ENCODE assay signal across 1 cellular context in the genomic region with DNA sequence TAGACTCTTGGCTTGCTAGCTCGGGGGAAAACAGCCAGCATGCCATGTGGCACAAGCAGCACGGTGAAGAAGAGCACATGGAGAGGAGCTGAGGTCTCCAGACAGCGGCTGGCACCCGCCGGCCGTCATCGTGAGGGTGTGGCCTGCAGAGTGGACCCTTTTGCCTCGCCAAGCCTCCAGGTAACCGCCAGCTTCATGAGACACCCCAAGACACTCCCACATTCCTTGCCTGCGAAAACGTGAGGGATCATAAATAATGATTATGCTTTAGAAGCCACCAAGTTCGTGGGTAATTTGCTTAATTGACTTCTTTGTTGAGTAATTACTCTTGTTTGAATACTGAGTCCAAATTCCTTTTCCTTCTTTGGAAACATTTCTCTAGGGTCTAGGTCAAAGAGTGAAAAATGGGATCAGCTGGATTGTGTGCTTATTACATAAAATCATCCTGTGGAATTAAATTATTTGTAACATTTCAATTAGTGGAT.
TF ChIP-seq lines count a peak whose summit lies in the region.

No MANE protein-coding gene starts in this region.

TF ChIP-seq in HepG2, 621 proteins besides CTCF, POLR2A, EP300 and RAD21 (continued from another document and continues in another):
- TF ChIP-seq, protein P1, sequence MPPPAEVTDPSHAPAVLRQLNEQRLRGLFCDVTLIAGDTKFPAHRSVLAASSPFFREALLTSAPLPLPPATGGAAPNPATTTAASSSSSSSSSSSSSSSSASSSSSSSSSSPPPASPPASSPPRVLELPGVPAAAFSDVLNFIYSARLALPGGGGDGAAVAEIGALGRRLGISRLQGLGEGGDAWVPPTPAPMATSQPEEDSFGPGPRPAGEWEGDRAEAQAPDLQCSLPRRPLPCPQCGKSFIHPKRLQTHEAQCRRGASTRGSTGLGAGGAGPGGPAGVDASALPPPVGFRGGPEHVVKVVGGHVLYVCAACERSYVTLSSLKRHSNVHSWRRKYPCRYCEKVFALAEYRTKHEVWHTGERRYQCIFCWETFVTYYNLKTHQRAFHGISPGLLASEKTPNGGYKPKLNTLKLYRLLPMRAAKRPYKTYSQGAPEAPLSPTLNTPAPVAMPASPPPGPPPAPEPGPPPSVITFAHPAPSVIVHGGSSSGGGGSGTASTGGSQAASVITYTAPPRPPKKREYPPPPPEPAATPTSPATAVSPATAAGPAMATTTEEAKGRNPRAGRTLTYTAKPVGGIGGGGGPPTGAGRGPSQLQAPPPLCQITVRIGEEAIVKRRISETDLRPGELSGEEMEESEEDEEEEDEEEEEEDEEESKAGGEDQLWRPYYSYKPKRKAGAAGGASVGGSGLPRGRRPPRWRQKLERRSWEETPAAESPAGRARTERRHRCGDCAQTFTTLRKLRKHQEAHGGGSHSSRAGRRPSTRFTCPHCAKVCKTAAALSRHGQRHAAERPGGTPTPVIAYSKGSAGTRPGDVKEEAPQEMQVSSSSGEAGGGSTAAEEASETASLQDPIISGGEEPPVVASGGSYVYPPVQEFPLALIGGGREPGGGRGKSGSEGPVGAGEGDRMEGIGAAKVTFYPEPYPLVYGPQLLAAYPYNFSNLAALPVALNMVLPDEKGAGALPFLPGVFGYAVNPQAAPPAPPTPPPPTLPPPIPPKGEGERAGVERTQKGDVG (CRISPR knock-in tag; IDR thresholded peaks at IDR 0.05; ENCODE audit: borderline replicate concordance) = peak; percentile 97; the same call in 1 of the 2 replicates
- TF ChIP-seq ZZZ3 (CRISPR knock-in tag; IDR thresholded peaks at IDR 0.05; ENCODE audit: borderline replicate concordance) = 0 out of 2 replicates have a peak, but pooled peaks have one; percentile 45
- TF ChIP-seq SNAPC4 (CRISPR knock-in tag; IDR thresholded peaks at IDR 0.05) = no peak
- TF ChIP-seq SALL2 (CRISPR knock-in tag; IDR thresholded peaks at IDR 0.05) = no peak
- TF ChIP-seq ZMYM4 (CRISPR knock-in tag; IDR thresholded peaks at IDR 0.05) = peak; percentile 59; the same call in 1 of the 2 replicates
- no peak for TF ChIP-seq ZNF33A (CRISPR knock-in tag; IDR thresholded peaks at IDR 0.05; ENCODE audit: borderline replicate concordance)
- no peak for TF ChIP-seq ZNF598 (CRISPR knock-in tag; IDR thresholded peaks at IDR 0.05; ENCODE audit: borderline replicate concordance)
- no peak for TF ChIP-seq ZNF431 (CRISPR knock-in tag; IDR thresholded peaks at IDR 0.05; ENCODE audit: borderline replicate concordance, low read depth)
- TF ChIP-seq HOXA3 (CRISPR knock-in tag; IDR thresholded peaks at IDR 0.05) = no peak; the same call in 1 of the 2 replicates
- 0 out of 2 replicates have a peak, but pooled peaks have one; percentile 30 for TF ChIP-seq ZNF878 (CRISPR knock-in tag; IDR thresholded peaks at IDR 0.05)
- TF ChIP-seq ZNF326 (CRISPR knock-in tag; IDR thresholded peaks at IDR 0.05; ENCODE audit: borderline replicate concordance) = no peak
- TF ChIP-seq SRY (CRISPR knock-in tag; IDR thresholded peaks at IDR 0.05) = no peak
- TF ChIP-seq PHF20 (CRISPR knock-in tag; IDR thresholded peaks at IDR 0.05) = no peak
- TF ChIP-seq ZNF777 (CRISPR knock-in tag; IDR thresholded peaks at IDR 0.05) = no peak
- peak; percentile 40; the same call in 1 of the 2 replicates for TF ChIP-seq RARA (CRISPR knock-in tag; IDR thresholded peaks at IDR 0.05)
- TF ChIP-seq SP4 (CRISPR knock-in tag; IDR thresholded peaks at IDR 0.05) = no peak
- TF ChIP-seq CCDC6 (CRISPR knock-in tag; IDR thresholded peaks at IDR 0.05) = no peak
- peak; percentile 97 for TF ChIP-seq ZBTB38 (CRISPR knock-in tag; IDR thresholded peaks at IDR 0.05)
- peak; percentile 70 for TF ChIP-seq HNF4A (CRISPR knock-in tag; IDR thresholded peaks at IDR 0.05)
- TF ChIP-seq, protein P2, sequence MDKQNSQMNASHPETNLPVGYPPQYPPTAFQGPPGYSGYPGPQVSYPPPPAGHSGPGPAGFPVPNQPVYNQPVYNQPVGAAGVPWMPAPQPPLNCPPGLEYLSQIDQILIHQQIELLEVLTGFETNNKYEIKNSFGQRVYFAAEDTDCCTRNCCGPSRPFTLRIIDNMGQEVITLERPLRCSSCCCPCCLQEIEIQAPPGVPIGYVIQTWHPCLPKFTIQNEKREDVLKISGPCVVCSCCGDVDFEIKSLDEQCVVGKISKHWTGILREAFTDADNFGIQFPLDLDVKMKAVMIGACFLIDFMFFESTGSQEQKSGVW (CRISPR knock-in tag; IDR thresholded peaks at IDR 0.05; ENCODE audit: borderline replicate concordance) = no peak
- 0 out of 2 replicates have a peak, but pooled peaks have one; percentile 68 for TF ChIP-seq PAX8 (CRISPR knock-in tag; IDR thresholded peaks at IDR 0.05; ENCODE audit: borderline replicate concordance)
- TF ChIP-seq ZNF563 (CRISPR knock-in tag; IDR thresholded peaks at IDR 0.05) = no peak; the same call in 1 of the 2 replicates
- TF ChIP-seq MYNN (CRISPR knock-in tag; IDR thresholded peaks at IDR 0.05; ENCODE audit: low read depth) = no peak
- TF ChIP-seq, protein P3, sequence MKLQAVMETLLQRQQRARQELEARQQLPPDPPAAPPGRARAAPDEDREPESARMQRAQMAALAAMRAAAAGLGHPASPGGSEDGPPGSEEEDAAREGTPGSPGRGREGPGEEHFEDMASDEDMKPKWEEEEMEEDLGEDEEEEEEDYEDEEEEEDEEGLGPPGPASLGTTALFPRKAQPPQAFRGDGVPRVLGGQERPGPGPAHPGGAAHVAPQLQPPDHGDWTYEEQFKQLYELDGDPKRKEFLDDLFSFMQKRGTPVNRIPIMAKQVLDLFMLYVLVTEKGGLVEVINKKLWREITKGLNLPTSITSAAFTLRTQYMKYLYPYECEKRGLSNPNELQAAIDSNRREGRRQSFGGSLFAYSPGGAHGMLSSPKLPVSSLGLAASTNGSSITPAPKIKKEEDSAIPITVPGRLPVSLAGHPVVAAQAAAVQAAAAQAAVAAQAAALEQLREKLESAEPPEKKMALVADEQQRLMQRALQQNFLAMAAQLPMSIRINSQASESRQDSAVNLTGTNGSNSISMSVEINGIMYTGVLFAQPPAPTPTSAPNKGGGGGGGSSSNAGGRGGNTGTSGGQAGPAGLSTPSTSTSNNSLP (IDR thresholded peaks at IDR 0.05; ENCODE audit: low read depth, low read length) = peak; percentile 70
- 0 out of 2 replicates have a peak, but pooled peaks have one; percentile 34 for TF ChIP-seq ARNTL (CRISPR knock-in tag; IDR thresholded peaks at IDR 0.05)
- no peak for TF ChIP-seq ZBTB7A (CRISPR knock-in tag; IDR thresholded peaks at IDR 0.05)
- TF ChIP-seq, protein P4, sequence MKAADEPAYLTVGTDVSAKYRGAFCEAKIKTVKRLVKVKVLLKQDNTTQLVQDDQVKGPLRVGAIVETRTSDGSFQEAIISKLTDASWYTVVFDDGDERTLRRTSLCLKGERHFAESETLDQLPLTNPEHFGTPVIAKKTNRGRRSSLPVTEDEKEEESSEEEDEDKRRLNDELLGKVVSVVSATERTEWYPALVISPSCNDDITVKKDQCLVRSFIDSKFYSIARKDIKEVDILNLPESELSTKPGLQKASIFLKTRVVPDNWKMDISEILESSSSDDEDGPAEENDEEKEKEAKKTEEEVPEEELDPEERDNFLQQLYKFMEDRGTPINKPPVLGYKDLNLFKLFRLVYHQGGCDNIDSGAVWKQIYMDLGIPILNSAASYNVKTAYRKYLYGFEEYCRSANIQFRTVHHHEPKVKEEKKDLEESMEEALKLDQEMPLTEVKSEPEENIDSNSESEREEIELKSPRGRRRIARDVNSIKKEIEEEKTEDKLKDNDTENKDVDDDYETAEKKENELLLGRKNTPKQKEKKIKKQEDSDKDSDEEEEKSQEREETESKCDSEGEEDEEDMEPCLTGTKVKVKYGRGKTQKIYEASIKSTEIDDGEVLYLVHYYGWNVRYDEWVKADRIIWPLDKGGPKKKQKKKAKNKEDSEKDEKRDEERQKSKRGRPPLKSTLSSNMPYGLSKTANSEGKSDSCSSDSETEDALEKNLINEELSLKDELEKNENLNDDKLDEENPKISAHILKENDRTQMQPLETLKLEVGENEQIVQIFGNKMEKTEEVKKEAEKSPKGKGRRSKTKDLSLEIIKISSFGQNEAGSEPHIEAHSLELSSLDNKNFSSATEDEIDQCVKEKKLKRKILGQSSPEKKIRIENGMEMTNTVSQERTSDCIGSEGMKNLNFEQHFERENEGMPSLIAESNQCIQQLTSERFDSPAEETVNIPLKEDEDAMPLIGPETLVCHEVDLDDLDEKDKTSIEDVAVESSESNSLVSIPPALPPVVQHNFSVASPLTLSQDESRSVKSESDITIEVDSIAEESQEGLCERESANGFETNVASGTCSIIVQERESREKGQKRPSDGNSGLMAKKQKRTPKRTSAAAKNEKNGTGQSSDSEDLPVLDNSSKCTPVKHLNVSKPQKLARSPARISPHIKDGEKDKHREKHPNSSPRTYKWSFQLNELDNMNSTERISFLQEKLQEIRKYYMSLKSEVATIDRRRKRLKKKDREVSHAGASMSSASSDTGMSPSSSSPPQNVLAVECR (CRISPR knock-in tag; IDR thresholded peaks at IDR 0.05; ENCODE audit: borderline replicate concordance) = no peak
- TF ChIP-seq, protein P5, sequence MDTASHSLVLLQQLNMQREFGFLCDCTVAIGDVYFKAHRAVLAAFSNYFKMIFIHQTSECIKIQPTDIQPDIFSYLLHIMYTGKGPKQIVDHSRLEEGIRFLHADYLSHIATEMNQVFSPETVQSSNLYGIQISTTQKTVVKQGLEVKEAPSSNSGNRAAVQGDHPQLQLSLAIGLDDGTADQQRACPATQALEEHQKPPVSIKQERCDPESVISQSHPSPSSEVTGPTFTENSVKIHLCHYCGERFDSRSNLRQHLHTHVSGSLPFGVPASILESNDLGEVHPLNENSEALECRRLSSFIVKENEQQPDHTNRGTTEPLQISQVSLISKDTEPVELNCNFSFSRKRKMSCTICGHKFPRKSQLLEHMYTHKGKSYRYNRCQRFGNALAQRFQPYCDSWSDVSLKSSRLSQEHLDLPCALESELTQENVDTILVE (CRISPR knock-in tag; IDR thresholded peaks at IDR 0.05) = no peak
- TF ChIP-seq ZNF709 (CRISPR knock-in tag; IDR thresholded peaks at IDR 0.05) = peak; percentile 48; the same call in 1 of the 2 replicates
- 0 out of 2 replicates have a peak, but pooled peaks have one; percentile 52 for TF ChIP-seq HNF1B (CRISPR knock-in tag; IDR thresholded peaks at IDR 0.05)
- 0 out of 2 replicates have a peak, but pooled peaks have one; percentile 10 for TF ChIP-seq NRL (CRISPR knock-in tag; IDR thresholded peaks at IDR 0.05; ENCODE audit: borderline replicate concordance)
- TF ChIP-seq ZBTB26 (CRISPR knock-in tag; IDR thresholded peaks at IDR 0.05; ENCODE audit: borderline replicate concordance) = no peak
- no peak for TF ChIP-seq ATRX (CRISPR knock-in tag; IDR thresholded peaks at IDR 0.05; ENCODE audit: borderline replicate concordance)
- TF ChIP-seq SKI (IDR thresholded peaks at IDR 0.05; ENCODE audit: partially characterized antibody) = peak; percentile 17
- peak; percentile 64 for TF ChIP-seq POGZ (CRISPR knock-in tag; IDR thresholded peaks at IDR 0.05)
- TF ChIP-seq HNF4G (IDR thresholded peaks at IDR 0.05; ENCODE audit: borderline replicate concordance, low read depth, low read length) = peak; percentile 54; the same call in 1 of the 2 replicates
- TF ChIP-seq HNF4G (CRISPR knock-in tag; IDR thresholded peaks at IDR 0.05; ENCODE audit: borderline replicate concordance, low read depth) = no peak
- TF ChIP-seq, protein P6, sequence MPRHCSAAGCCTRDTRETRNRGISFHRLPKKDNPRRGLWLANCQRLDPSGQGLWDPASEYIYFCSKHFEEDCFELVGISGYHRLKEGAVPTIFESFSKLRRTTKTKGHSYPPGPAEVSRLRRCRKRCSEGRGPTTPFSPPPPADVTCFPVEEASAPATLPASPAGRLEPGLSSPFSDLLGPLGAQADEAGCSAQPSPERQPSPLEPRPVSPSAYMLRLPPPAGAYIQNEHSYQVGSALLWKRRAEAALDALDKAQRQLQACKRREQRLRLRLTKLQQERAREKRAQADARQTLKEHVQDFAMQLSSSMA (CRISPR knock-in tag; IDR thresholded peaks at IDR 0.05) = no peak
